In genomic region chr1:226562989-226563388, GRCh38 we compare ENCODE assay signal across 26 cellular contexts. TPM values are rescaled to one million over a fixed set of nuclear protein-coding genes. Genes with fewer than 3 reads are reported as not detected.
A peak's percentile ranks its signal among the peaks of the same experiment; 100 is the strongest.
DNase-seq lines count a peak whose midpoint lies in the region; ATAC-seq, FAIRE-seq and TF ChIP-seq lines count a peak whose summit lies in the region.
"Had no signal": no experiment of that assay in that cellular context is flagged by ENCODE, and none has a peak within 500 bp of the region (broad histone marks: within the 10 kb centered on the region; RNA-seq: fewer than 3 reads in every experiment).

No MANE protein-coding gene starts in this region.

- H3K9me3 ChIP-seq in HepG2 (ENCODE audit: low read length) (no peaks in the 10 kb centered on the region), right lobe of liver (no peaks in the 10 kb centered on the region), gastroesophageal sphincter (no peaks in the 10 kb centered on the region), transverse colon (no peaks in the 10 kb centered on the region), BE2C (no peaks in the 10 kb centered on the region)
- H3K9me3 ChIP-seq: BLaER1 treated with 17β-estradiol and CSF1 and Interleukin-3, amounts not matched to agents 10 nM and 100 nM had no signal

- H3K79me2 ChIP-seq in HepG2 (ENCODE audit: insufficient read depth, low read length), result no peaks in the 10 kb centered on the region

- in situ Hi-C loops in HepG2 (cut with HindIII; ENCODE audit: extremely low pct_ligation_motif_present, low pct_unique_long_range_greater_than_20kb) (no loop called here), transverse colon (cut with MboI; ENCODE audit: low pct_ligation_motif_present in 1 of 4, low pct_unique_long_range_greater_than_20kb in 1 of 4, low sequenced_read_pairs in 3 of 4) (no loop called here)

- CTCF ChIA-PET in HepG2 (lab: Yijun Ruan, JAX; ENCODE audit: low intra/inter-chr PET ratio, low total read pairs), result no interaction called here

- DNase-seq in HepG2 (ENCODE audit: low spot score) (no peak), right lobe of liver (no peak), transverse colon (no peak), iPS-NIHi7 (ENCODE audit: extremely low spot score) (no peak), BE2C (no peak), NCI-H146 treated with DMSO at 0.1 percent for 48 hours (lab: John Stamatoyannopoulos, UW; ENCODE audit: unreplicated experiment) (no peak)
- DNase-seq: CD4-positive, alpha-beta T cell; CD8-positive, alpha-beta memory T cell; DMS 273 treated with DMSO at 0.1 percent for 48 hours; DMS79; EL; GDM1; GM23248; H7; HCEC 1CT had no signal

- no peak for TF ChIP-seq RAD21 in HepG2 (CRISPR knock-in tag; IDR thresholded peaks at IDR 0.05)

- no TSS peak for BruUV-seq in HepG2 (replicated peaks; lab: Mats Ljungman, UMichigan)

- ATAC-seq in HepG2 (no peak), right lobe of liver (no peak), gastroesophageal sphincter (no peak)
- ATAC-seq: GM12878 had no signal

- no peaks in the 10 kb centered on the region for H4K20me1 ChIP-seq in HepG2 (ENCODE audit: insufficient read depth, low read length)
- H4K20me1 ChIP-seq: BLaER1 treated with 17β-estradiol and CSF1 and Interleukin-3, amounts not matched to agents 10 nM and 100 nM had no signal

- TF ChIP-seq CTCF in HepG2 (CRISPR knock-in tag; IDR thresholded peaks at IDR 0.05), result no peak
- TF ChIP-seq CTCF in right lobe of liver (IDR thresholded peaks at IDR 0.05), result no peak
- no peak for TF ChIP-seq CTCF in gastroesophageal sphincter (IDR thresholded peaks at IDR 0.05)
- TF ChIP-seq CTCF in transverse colon (IDR thresholded peaks at IDR 0.05), result no peak
- TF ChIP-seq CTCF in BE2C (IDR thresholded peaks at IDR 0.05; ENCODE audit: low read depth, low read length), result no peak

- H3K36me3 ChIP-seq in HepG2 (replicated peaks in 1 of 2; ENCODE audit: control insufficient read depth in 1 of 2, insufficient read depth in 2 of 2, low read length in 2 of 2) (no peaks in the 10 kb centered on the region), right lobe of liver (no peaks in the 10 kb centered on the region), gastroesophageal sphincter (no peaks in the 10 kb centered on the region), rectal smooth muscle tissue (ENCODE audit: control insufficient read depth, insufficient read depth, low read length) (no peaks in the 10 kb centered on the region), transverse colon (no peaks in the 10 kb centered on the region), BE2C (no peaks in the 10 kb centered on the region)
- H3K36me3 ChIP-seq: BLaER1 treated with 17β-estradiol and CSF1 and Interleukin-3, amounts not matched to agents 10 nM and 100 nM had no signal

- no peak overlapping the region for H3K9ac ChIP-seq in HepG2 (ENCODE audit: insufficient read depth, low read depth, low read length)
- no peak overlapping the region for H3K9ac ChIP-seq in rectal smooth muscle tissue (ENCODE audit: low read length)
- H3K9ac ChIP-seq: BLaER1 treated with 17β-estradiol and CSF1 and Interleukin-3, amounts not matched to agents 10 nM and 100 nM; GM23248 had no signal

- no peak for TF ChIP-seq POLR2A in HepG2 (IDR thresholded peaks at IDR 0.05; ENCODE audit: insufficient read depth in 1 of 2, low read depth in 2 of 2, low read length in 2 of 2)
- no peak for TF ChIP-seq POLR2A in right lobe of liver (IDR thresholded peaks at IDR 0.05)
- TF ChIP-seq POLR2A in gastroesophageal sphincter (IDR thresholded peaks at IDR 0.05), result no peak
- TF ChIP-seq POLR2A in transverse colon (IDR thresholded peaks at IDR 0.05), result no peak

- no peak overlapping the region for H2AFZ ChIP-seq in HepG2 (ENCODE audit: low read length)
- H2AFZ ChIP-seq: GM23248 had no signal

- 28% methylated on average over 2 of the region's 2 CpGs for WGBS in HepG2 (ENCODE audit: low lambda C conversion rate)
- 53% methylated on average over 2 of the region's 2 CpGs for WGBS in right lobe of liver (ENCODE audit: insufficient coverage, low coverage, low lambda C conversion rate, missing lambda C conversion rate)
- WGBS in gastroesophageal sphincter (ENCODE audit: low coverage in 1 of 2), 2 donors, result 49 to 50% methylated on average over 2 of the region's 2 CpGs
- WGBS in transverse colon (ENCODE audit: low coverage in 1 of 2), 2 donors, result 61 to 64% methylated on average over 2 of the region's 2 CpGs

- H3K4me1 ChIP-seq in HepG2 (ENCODE audit: insufficient read depth, low read length) (peaks cover 8% of the 10 kb centered on the region; the same call in 1 of the 2 replicates), right lobe of liver (no peaks in the 10 kb centered on the region), gastroesophageal sphincter (peaks cover 0 to 48% (median 9%) of the 10 kb centered on the region in 3 donors), rectal smooth muscle tissue (ENCODE audit: control insufficient read depth, insufficient read depth, low read length) (peaks cover 29% of the 10 kb centered on the region), transverse colon (peaks cover 2 to 15% (median 9%) of the 10 kb centered on the region in 4 donors), BE2C (no peaks in the 10 kb centered on the region)

- FAIRE-seq in HepG2 (lab: Jason Lieb, UNC), result no peak
- FAIRE-seq: A204.1, D721Med, GM12878, GM19239, H1 had no signal

- TF ChIP-seq EP300 in HepG2 (IDR thresholded peaks at IDR 0.05; ENCODE audit: low read depth in 2 of 2, low read length in 2 of 2) (no peak), HepG2 (CRISPR knock-in tag; IDR thresholded peaks at IDR 0.05; ENCODE audit: borderline replicate concordance) (no peak), gastroesophageal sphincter (IDR thresholded peaks at IDR 0.05) (no peak), transverse colon (IDR thresholded peaks at IDR 0.05; ENCODE audit: low read depth) (no peak)

- POLR2A ChIA-PET in HepG2 (lab: Yijun Ruan, JAX), result no interaction called here

- no peak overlapping the region for H3K4me3 ChIP-seq in HepG2 (replicated peaks in 1 of 3; ENCODE audit: insufficient read depth in 1 of 3, low read depth in 2 of 3, low read length in 3 of 3)
- H3K4me3 ChIP-seq in right lobe of liver, result no peak overlapping the region
- no peak overlapping the region for H3K4me3 ChIP-seq in gastroesophageal sphincter
- no peak overlapping the region for H3K4me3 ChIP-seq in rectal smooth muscle tissue (ENCODE audit: low read length)
- no peak overlapping the region for H3K4me3 ChIP-seq in transverse colon
- no peak overlapping the region for H3K4me3 ChIP-seq in BE2C (ENCODE audit: low read depth, low read length)
- H3K4me3 ChIP-seq: BLaER1 treated with 17β-estradiol and CSF1 and Interleukin-3, amounts not matched to agents 10 nM and 100 nM; GM12878; GM23248 had no signal

- intact Hi-C loops in HepG2 (cut with micrococcal nuclease; ENCODE audit: unreplicated experiment), result no loop called here
- intact Hi-C loops in right lobe of liver (cut with DNase I), result no loop called here
- intact Hi-C loops in transverse colon (cut with DNase I; ENCODE audit: low total_unique reads), result no loop called here

- H3K4me2 ChIP-seq in HepG2 (ENCODE audit: low read depth, low read length), result no peak overlapping the region
- H3K4me2 ChIP-seq: BLaER1 treated with 17β-estradiol and CSF1 and Interleukin-3, amounts not matched to agents 10 nM and 100 nM had no signal

- H3K27ac ChIP-seq in HepG2 (ENCODE audit: extremely low read length, insufficient read depth, low read length) (no peak overlapping the region), right lobe of liver (no peak overlapping the region), gastroesophageal sphincter (peak overlapping the region in 3 of 4 donors; percentile 54 to 83 (median 58)), rectal smooth muscle tissue (ENCODE audit: low read depth, low read length) (peak overlapping the region; percentile 88), transverse colon (peak overlapping the region; percentile 47 to 66 (median 58))
- H3K27ac ChIP-seq: 22Rv1; BLaER1 treated with 17β-estradiol and CSF1 and Interleukin-3, amounts not matched to agents 10 nM and 100 nM; GM23248 had no signal

- H3K27me3 ChIP-seq in HepG2 (ENCODE audit: control insufficient read depth in 1 of 2, insufficient read depth in 2 of 2, low read length in 2 of 2), result peaks cover 0 to 7% of the 10 kb centered on the region in 2 experiments; a peak in 2 of 5 replicates
- no peaks in the 10 kb centered on the region for H3K27me3 ChIP-seq in right lobe of liver
- no peaks in the 10 kb centered on the region for H3K27me3 ChIP-seq in gastroesophageal sphincter
- H3K27me3 ChIP-seq in rectal smooth muscle tissue (ENCODE audit: control insufficient read depth, insufficient read depth, low read length), result no peaks in the 10 kb centered on the region
- no peaks in the 10 kb centered on the region for H3K27me3 ChIP-seq in transverse colon
- peaks cover 4% of the 10 kb centered on the region; the same call in 1 of the 2 replicates for H3K27me3 ChIP-seq in BE2C
- H3K27me3 ChIP-seq: BLaER1 treated with 17β-estradiol and CSF1 and Interleukin-3, amounts not matched to agents 10 nM and 100 nM had no signal

RNA-seq across cellular contexts. Expression of gene STUM, which starts 14.4 kb away (rescaled TPM):
- total RNA-seq in HepG2 (2016; rRNA removed; fragmentation: Illumina TruSeq; extraction: Trizol) (not detected in 2 replicates), right lobe of liver (under 1 TPM in 4 of 6 experiments, not detected in 2; 0.06 to 0.68 (median 0.13) TPM), gastroesophageal sphincter (1 to 10 TPM; 2.8 to 9.1 (median 4.5) TPM), transverse colon (1 to 10 TPM; 1.4 to 4.1 (median 3.3) TPM)
- total RNA-seq in HepG2 (2016; cell fraction: cytosol; rRNA removed; fragmentation: Illumina TruSeq; extraction: Trizol; ENCODE audit: low read depth), result not detected in 2 replicates
- total RNA-seq in HepG2 (2016; cell fraction: insoluble cytoplasmic fraction; rRNA removed; fragmentation: Illumina TruSeq; extraction: Trizol), result not detected in 2 replicates
- total RNA-seq in HepG2 (2016; cell fraction: membrane; rRNA removed; fragmentation: Illumina TruSeq; extraction: Trizol), result not detected in 2 replicates
- total RNA-seq in HepG2 (2016; cell fraction: nucleus; rRNA removed; fragmentation: Illumina TruSeq; extraction: Trizol), result not detected in 2 replicates
- not detected in 2 replicates for polyA plus RNA-seq in HepG2 (2011; rRNA removed)
- polyA plus RNA-seq in HepG2 (2011; cell fraction: cytosol; rRNA removed), result not detected in 2 replicates
- 0.02 TPM in 2 replicates for polyA plus RNA-seq in HepG2 (2011; cell fraction: nucleus; rRNA removed)
- polyA plus RNA-seq in HepG2 (2012), result 0.01 TPM in 1 of 2 replicates, not detected in the other
- polyA plus RNA-seq in HepG2 (2016; cell fraction: cytosol; fragmentation: Illumina TruSeq; extraction: Trizol; ENCODE audit: low read depth), result not detected in 2 replicates
- not detected in 2 replicates for polyA plus RNA-seq in HepG2 (2016; cell fraction: insoluble cytoplasmic fraction; fragmentation: Illumina TruSeq; extraction: Trizol; ENCODE audit: low read depth)
- not detected in 2 replicates for polyA plus RNA-seq in HepG2 (2016; cell fraction: membrane; fragmentation: Illumina TruSeq; extraction: Trizol; ENCODE audit: low read depth)
- polyA plus RNA-seq in HepG2 (2016; cell fraction: nucleus; fragmentation: Illumina TruSeq; extraction: Trizol; ENCODE audit: insufficient read depth, low read depth), result not detected in 2 replicates
- not detected in 2 replicates for polyA minus RNA-seq in HepG2 (2011; rRNA and poly(A)+ RNA removed; ENCODE audit: low replicate concordance)
- not detected in 2 replicates for polyA minus RNA-seq in HepG2 (2011; cell fraction: cytosol; rRNA and poly(A)+ RNA removed)
- 0.13 TPM in 1 of 2 replicates, not detected in the other for polyA minus RNA-seq in HepG2 (2011; cell fraction: nucleus; rRNA and poly(A)+ RNA removed)
- not detected for polyA plus RNA-seq in BE2C (2012; ENCODE audit: insufficient read depth, insufficient read length, low read depth)
- total RNA-seq: CD4-positive, alpha-beta T cell; CD8-positive, alpha-beta memory T cell had no signal
- polyA plus RNA-seq: AG04450, CD14-positive monocyte, GM23248 had no signal

Comparison
In these comparisons a context has a peak if more than half of its experiments do, and no peak if none do; other contexts are left out.
1. H3K27ac ChIP-seq: peak in gastroesophageal sphincter (3 of 4), rectal smooth muscle tissue (single experiment) and transverse colon (4 of 4); none in HepG2 (single experiment) and right lobe of liver (0 of 3).